Comparison of ENCODE assay signal across 17 cellular contexts in genomic region chr12:124279846-124280360, GRCh38. TPM values are rescaled to one million over a fixed set of nuclear protein-coding genes. Genes with fewer than 3 reads are reported as not detected.
DNase-seq lines count a peak whose midpoint lies in the region; ATAC-seq and TF ChIP-seq lines count a peak whose summit lies in the region.
"Had no signal": no experiment of that assay in that cellular context is flagged by ENCODE, and none has a peak within 500 bp of the region (broad histone marks: within the 10 kb centered on the region; RNA-seq: fewer than 3 reads in every experiment).

No MANE protein-coding gene starts in this region.

- H3K36me3 ChIP-seq in hepatocyte (replicated peaks; ENCODE audit: insufficient read depth, low read depth) (no peaks in the 10 kb centered on the region), skeletal muscle satellite cell (ENCODE audit: insufficient read depth, low read length) (no peaks in the 10 kb centered on the region)
- H3K36me3 ChIP-seq: thoracic aorta had no signal

- no peak for TF ChIP-seq CTCF in hepatocyte (IDR thresholded peaks at IDR 0.05; ENCODE audit: poor library complexity)

- H3K4me2 ChIP-seq in hepatocyte (no peak overlapping the region), skeletal muscle satellite cell (ENCODE audit: low read length) (peak overlapping the region; percentile 51)

- H3K9me3 ChIP-seq in hepatocyte (ENCODE audit: low read depth): no peaks in the 10 kb centered on the region
- peaks cover 4% of the 10 kb centered on the region for H3K9me3 ChIP-seq in skeletal muscle satellite cell (replicated peaks; ENCODE audit: low read length)

- peak overlapping the region; percentile 55 for H3K27ac ChIP-seq in hepatocyte
- H3K27ac ChIP-seq: thoracic aorta had no signal

- 83% methylated on average over 17 of the region's 19 CpGs for WGBS in hepatocyte (ENCODE audit: low lambda C conversion rate, missing lambda C conversion rate)

- H3K79me2 ChIP-seq in hepatocyte: no peaks in the 10 kb centered on the region

- no peak overlapping the region for H3K4me3 ChIP-seq in hepatocyte
- peak overlapping the region; percentile 41 for H3K4me3 ChIP-seq in skeletal muscle satellite cell (ENCODE audit: low read length)
- H3K4me3 ChIP-seq: lung, thoracic aorta had no signal

- H3K4me1 ChIP-seq in hepatocyte (ENCODE audit: insufficient read depth): peaks cover 29% of the 10 kb centered on the region
- peaks cover 10% of the 10 kb centered on the region for H3K4me1 ChIP-seq in skeletal muscle satellite cell (ENCODE audit: control insufficient read depth, insufficient read depth, low read length)

- H3K9ac ChIP-seq in skeletal muscle satellite cell (ENCODE audit: low read depth, low read length): peak overlapping the region; percentile 34

- H4K20me1 ChIP-seq in hepatocyte (ENCODE audit: insufficient read depth, poor library complexity, severe bottlenecking): no peaks in the 10 kb centered on the region

- no peak overlapping the region for H2AFZ ChIP-seq in hepatocyte

- H3K27me3 ChIP-seq in hepatocyte (no peaks in the 10 kb centered on the region), skeletal muscle satellite cell (ENCODE audit: control insufficient read depth, insufficient read depth, low read length) (peaks cover 66% of the 10 kb centered on the region)

- ATAC-seq in GM18907 (IDR thresholded peaks at IDR 0.05; ENCODE audit: unreplicated experiment) (no peak), HG03442 (IDR thresholded peaks at IDR 0.05; ENCODE audit: unreplicated experiment) (no peak)
- ATAC-seq: activated CD4-positive, alpha-beta T cell treated with anti-CD3 and anti-CD28 coated beads for 36 hours; activated naive CD8-positive, alpha-beta T cell treated with anti-CD3 and anti-CD28 coated beads, Interleukin-2, amount 50 U/mL, for 24 hours; T-helper 17 cell had no signal

- DNase-seq in NCI-H748 (lab: John Stamatoyannopoulos, UW; ENCODE audit: unreplicated experiment): peak; percentile 46
- DNase-seq in NCI-H748 treated with DMSO at 0.1 percent for 48 hours (lab: John Stamatoyannopoulos, UW): no peak
- peak; percentile 49 for DNase-seq in RPMI7951 (ENCODE audit: low read depth)
- DNase-seq in hepatocyte (ENCODE audit: low spot score): no peak
- DNase-seq in effector CD8-positive, alpha-beta T cell (lab: John Stamatoyannopoulos, UW): no peak
- DNase-seq: activated CD4-positive, alpha-beta T cell treated with anti-CD3 and anti-CD28 coated beads for 36 hours; activated naive CD8-positive, alpha-beta T cell treated with anti-CD3 and anti-CD28 coated beads, Interleukin-2, amount 50 U/mL, for 24 hours; activated T-cell treated with anti-CD3 and anti-CD28 coated beads, Interleukin-2, amount 50 U/mL, for 24 hours; NCI-H2171 treated with DMSO at 0.1 percent for 48 hours; OCI-M1; T-helper 17 cell had no signal

- H3K9me2 ChIP-seq in hepatocyte (replicated peaks; ENCODE audit: insufficient read depth): no peaks in the 10 kb centered on the region

RNA-seq across cellular contexts. Expression of gene RFLNA, which starts 15.0 kb away (rescaled TPM):
- total RNA-seq in RPMI7951 (2014; rRNA removed; shearing (Covaris generic)): 1.3 and 1.7 TPM in 2 replicates
- 57.8 and 62.8 TPM in 2 replicates for total RNA-seq in hepatocyte
- 54.1 and 67.8 TPM in 2 replicates for polyA plus RNA-seq in hepatocyte
- total RNA-seq in skeletal muscle satellite cell (2012; rRNA removed): not detected in 2 replicates
- total RNA-seq: activated CD4-positive, alpha-beta T cell treated with anti-CD3 and anti-CD28 coated beads for 36 hours; T-helper 17 cell had no signal
- polyA plus RNA-seq: AG04450 had no signal

Comparison
In these comparisons a context has a peak if more than half of its experiments do, and no peak if none do; other contexts are left out.
1. DNase-seq: peak in NCI-H748 (single experiment) and RPMI7951 (single experiment); none in NCI-H748 treated with DMSO at 0.1 percent for 48 hours (single experiment), hepatocyte (single experiment) and effector CD8-positive, alpha-beta T cell (single experiment).
2. RNA of gene RFLNA, which starts 15.0 kb away (total RNA-seq): 57.8 to 62.8 TPM in hepatocyte; 1.3 to 1.7 TPM in RPMI7951; every median in the first group is over 10 times any median in the second.